Comparison of ENCODE assay signal across 1 cellular context in the genomic region with DNA sequence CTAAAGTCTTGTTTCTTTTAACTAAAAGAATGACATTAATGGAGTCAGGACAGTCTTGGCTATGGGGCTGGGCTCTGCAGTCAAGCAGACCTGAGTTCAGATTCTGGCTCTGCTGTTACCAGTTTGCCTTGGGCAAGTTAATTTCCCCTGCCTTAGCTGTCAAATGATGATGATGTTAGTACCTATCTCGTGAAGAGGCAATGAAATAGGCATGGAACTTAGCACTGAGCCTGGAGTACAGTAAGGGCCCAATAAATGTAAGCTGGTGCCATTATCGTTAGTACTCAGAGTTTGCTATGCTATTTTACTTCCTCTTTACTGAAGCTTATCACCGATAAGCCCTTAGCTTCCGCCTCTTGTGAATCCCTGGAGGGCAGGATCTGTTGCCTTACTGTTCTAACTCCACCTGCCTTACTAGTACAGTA.
TF ChIP-seq lines count a peak whose summit lies in the region.

No MANE protein-coding gene starts in this region.

TF ChIP-seq in K562, 482 proteins besides CTCF, POLR2A, EP300 and RAD21 (continued from another document and continues in another):
- TF ChIP-seq NR2C2 (CRISPR knock-in tag; IDR thresholded peaks at IDR 0.05) = no peak
- TF ChIP-seq NR2C2 (tag; IDR thresholded peaks at IDR 0.05) = 0 out of 2 replicates have a peak, but pooled peaks have one; percentile 30
- TF ChIP-seq BRD4 (IDR thresholded peaks at IDR 0.05) = no peak
- no peak for TF ChIP-seq ZNF347 (CRISPR knock-in tag; IDR thresholded peaks at IDR 0.05; ENCODE audit: low read depth)
- peak; percentile 47 for TF ChIP-seq CCNT2 (IDR thresholded peaks at IDR 0.05; ENCODE audit: borderline replicate concordance, extremely low read depth, insufficient read length, low read depth, low read length)
- no peak for TF ChIP-seq ZC3H4 (CRISPR knock-in tag; IDR thresholded peaks at IDR 0.05; ENCODE audit: borderline replicate concordance)
- no peak for TF ChIP-seq HIVEP1 (CRISPR knock-in tag; IDR thresholded peaks at IDR 0.05)
- TF ChIP-seq, protein P1, sequence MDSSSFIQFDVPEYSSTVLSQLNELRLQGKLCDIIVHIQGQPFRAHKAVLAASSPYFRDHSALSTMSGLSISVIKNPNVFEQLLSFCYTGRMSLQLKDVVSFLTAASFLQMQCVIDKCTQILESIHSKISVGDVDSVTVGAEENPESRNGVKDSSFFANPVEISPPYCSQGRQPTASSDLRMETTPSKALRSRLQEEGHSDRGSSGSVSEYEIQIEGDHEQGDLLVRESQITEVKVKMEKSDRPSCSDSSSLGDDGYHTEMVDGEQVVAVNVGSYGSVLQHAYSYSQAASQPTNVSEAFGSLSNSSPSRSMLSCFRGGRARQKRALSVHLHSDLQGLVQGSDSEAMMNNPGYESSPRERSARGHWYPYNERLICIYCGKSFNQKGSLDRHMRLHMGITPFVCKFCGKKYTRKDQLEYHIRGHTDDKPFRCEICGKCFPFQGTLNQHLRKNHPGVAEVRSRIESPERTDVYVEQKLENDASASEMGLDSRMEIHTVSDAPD (CRISPR knock-in tag; IDR thresholded peaks at IDR 0.05) = no peak
- no peak for TF ChIP-seq GTF2F1 (IDR thresholded peaks at IDR 0.05; ENCODE audit: low read depth, low read length)
- no peak for TF ChIP-seq ZBED1 (IDR thresholded peaks at IDR 0.05)
- TF ChIP-seq PHTF2 (CRISPR knock-in tag; IDR thresholded peaks at IDR 0.05) = peak; percentile 31; the same call in 1 of the 2 replicates
- no peak for TF ChIP-seq NONO (IDR thresholded peaks at IDR 0.05; ENCODE audit: low read depth in 2 of 2, low read length in 1 of 2)
- TF ChIP-seq CBX1 (IDR thresholded peaks at IDR 0.05; ENCODE audit: low read depth) = no peak
- TF ChIP-seq ZC3H8 (IDR thresholded peaks at IDR 0.05) = no peak
- TF ChIP-seq, protein P2, sequence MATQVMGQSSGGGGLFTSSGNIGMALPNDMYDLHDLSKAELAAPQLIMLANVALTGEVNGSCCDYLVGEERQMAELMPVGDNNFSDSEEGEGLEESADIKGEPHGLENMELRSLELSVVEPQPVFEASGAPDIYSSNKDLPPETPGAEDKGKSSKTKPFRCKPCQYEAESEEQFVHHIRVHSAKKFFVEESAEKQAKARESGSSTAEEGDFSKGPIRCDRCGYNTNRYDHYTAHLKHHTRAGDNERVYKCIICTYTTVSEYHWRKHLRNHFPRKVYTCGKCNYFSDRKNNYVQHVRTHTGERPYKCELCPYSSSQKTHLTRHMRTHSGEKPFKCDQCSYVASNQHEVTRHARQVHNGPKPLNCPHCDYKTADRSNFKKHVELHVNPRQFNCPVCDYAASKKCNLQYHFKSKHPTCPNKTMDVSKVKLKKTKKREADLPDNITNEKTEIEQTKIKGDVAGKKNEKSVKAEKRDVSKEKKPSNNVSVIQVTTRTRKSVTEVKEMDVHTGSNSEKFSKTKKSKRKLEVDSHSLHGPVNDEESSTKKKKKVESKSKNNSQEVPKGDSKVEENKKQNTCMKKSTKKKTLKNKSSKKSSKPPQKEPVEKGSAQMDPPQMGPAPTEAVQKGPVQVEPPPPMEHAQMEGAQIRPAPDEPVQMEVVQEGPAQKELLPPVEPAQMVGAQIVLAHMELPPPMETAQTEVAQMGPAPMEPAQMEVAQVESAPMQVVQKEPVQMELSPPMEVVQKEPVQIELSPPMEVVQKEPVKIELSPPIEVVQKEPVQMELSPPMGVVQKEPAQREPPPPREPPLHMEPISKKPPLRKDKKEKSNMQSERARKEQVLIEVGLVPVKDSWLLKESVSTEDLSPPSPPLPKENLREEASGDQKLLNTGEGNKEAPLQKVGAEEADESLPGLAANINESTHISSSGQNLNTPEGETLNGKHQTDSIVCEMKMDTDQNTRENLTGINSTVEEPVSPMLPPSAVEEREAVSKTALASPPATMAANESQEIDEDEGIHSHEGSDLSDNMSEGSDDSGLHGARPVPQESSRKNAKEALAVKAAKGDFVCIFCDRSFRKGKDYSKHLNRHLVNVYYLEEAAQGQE (CRISPR knock-in tag; IDR thresholded peaks at IDR 0.05; ENCODE audit: low read depth) = no peak
- TF ChIP-seq ARNT (IDR thresholded peaks at IDR 0.05) = 0 out of 4 replicates have a peak, but pooled peaks of 1 of the 2 experiments have one; percentile 28
- TF ChIP-seq, protein P3, sequence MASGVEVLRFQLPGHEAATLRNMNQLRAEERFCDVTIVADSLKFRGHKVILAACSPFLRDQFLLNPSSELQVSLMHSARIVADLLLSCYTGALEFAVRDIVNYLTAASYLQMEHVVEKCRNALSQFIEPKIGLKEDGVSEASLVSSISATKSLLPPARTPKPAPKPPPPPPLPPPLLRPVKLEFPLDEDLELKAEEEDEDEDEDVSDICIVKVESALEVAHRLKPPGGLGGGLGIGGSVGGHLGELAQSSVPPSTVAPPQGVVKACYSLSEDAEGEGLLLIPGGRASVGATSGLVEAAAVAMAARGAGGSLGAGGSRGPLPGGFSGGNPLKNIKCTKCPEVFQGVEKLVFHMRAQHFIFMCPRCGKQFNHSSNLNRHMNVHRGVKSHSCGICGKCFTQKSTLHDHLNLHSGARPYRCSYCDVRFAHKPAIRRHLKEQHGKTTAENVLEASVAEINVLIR (CRISPR knock-in tag; IDR thresholded peaks at IDR 0.05) = no peak
- no peak for TF ChIP-seq CBFB (CRISPR knock-in tag; IDR thresholded peaks at IDR 0.05)
- peak; percentile 42; the same call in 1 of the 2 replicates for TF ChIP-seq GATAD2A (IDR thresholded peaks at IDR 0.05)
- TF ChIP-seq, protein P4, sequence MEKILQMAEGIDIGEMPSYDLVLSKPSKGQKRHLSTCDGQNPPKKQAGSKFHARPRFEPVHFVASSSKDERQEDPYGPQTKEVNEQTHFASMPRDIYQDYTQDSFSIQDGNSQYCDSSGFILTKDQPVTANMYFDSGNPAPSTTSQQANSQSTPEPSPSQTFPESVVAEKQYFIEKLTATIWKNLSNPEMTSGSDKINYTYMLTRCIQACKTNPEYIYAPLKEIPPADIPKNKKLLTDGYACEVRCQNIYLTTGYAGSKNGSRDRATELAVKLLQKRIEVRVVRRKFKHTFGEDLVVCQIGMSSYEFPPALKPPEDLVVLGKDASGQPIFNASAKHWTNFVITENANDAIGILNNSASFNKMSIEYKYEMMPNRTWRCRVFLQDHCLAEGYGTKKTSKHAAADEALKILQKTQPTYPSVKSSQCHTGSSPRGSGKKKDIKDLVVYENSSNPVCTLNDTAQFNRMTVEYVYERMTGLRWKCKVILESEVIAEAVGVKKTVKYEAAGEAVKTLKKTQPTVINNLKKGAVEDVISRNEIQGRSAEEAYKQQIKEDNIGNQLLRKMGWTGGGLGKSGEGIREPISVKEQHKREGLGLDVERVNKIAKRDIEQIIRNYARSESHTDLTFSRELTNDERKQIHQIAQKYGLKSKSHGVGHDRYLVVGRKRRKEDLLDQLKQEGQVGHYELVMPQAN (IDR thresholded peaks at IDR 0.05; ENCODE audit: borderline replicate concordance) = no peak
- TF ChIP-seq ZNF589 (CRISPR knock-in tag; IDR thresholded peaks at IDR 0.05; ENCODE audit: low read depth) = no peak
- TF ChIP-seq CBX3 (IDR thresholded peaks at IDR 0.05; ENCODE audit: borderline replicate concordance in 1 of 2, low read length in 2 of 2) = peak in 1 of 2 experiments; percentile 88; a peak in 2 of 3 replicates
- TF ChIP-seq KDM1A (IDR thresholded peaks at IDR 0.05) = peak in 1 of 2 experiments; percentile 24; a peak in 1 of 4 replicates
- TF ChIP-seq ARID1B (IDR thresholded peaks at IDR 0.05) = peak; percentile 91
- TF ChIP-seq MTA1 (IDR thresholded peaks at IDR 0.05; ENCODE audit: borderline replicate concordance) = peak; percentile 42; the same call in 1 of the 2 replicates
- TF ChIP-seq, protein P5, sequence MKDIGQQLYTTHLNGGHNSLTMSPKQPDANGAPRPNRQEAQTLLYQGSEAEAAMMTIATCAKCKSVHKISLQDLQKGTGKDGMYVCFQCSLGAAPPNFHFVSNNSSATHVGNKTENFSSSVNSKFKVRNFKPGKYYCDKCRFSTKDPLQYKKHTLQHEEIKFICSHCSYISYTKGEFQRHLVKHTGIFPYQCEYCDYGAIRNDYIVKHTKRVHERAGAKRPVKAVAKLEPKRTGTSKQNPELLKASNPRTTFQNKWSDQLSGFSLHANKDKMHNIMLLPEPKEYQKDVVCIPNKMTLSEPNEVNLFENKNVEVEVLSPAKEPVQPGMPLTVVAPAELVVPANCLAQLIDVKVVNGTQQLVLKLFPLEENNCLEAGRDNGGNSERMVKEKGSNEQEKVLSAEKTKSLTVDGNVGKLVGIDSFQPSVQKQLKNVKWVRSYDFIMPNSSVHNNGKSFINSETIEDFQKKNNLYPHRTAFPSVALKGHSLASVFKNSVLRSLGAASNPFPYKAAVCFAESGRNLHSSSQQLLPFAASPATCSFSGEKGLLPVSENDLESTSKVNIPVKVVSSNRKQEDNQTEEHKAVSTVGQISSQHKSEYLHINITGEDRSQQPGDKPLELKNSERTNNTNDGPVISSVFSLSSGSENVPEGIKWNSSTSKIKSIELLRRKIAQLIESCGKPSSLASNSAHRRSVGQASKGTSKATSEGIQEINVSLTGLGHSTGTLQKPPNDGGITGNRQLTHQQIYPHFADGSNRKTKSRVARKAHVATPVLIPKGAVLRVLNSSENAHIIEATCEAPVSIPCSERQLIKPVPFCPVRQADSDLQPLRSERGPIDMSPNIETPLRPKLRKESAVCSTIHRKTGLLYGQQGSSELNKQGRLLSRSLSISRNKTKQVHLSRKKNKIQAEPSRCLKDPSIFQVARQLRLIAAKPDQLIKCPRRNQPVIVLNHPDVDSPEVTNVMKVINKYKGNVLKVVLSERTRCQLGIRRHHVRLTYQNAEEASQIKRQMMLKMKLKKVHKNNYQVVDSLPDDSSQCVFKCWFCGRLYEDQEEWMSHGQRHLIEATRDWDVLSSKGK (CRISPR knock-in tag; IDR thresholded peaks at IDR 0.05) = no peak
- TF ChIP-seq FOXK2 (conservative IDR thresholded peaks at IDR 0.05 in 1 of 2, IDR thresholded peaks at IDR 0.05 in 1 of 2; ENCODE audit: low read depth in 2 of 2) = no peak
- no peak for TF ChIP-seq PHB2 (IDR thresholded peaks at IDR 0.05; ENCODE audit: low read depth)
- no peak for TF ChIP-seq CEBPG (CRISPR knock-in tag; IDR thresholded peaks at IDR 0.05)
- no peak for TF ChIP-seq CEBPG (tag; conservative IDR thresholded peaks at IDR 0.05 in 1 of 2, IDR thresholded peaks at IDR 0.05 in 1 of 2)
- TF ChIP-seq SRSF9 (IDR thresholded peaks at IDR 0.05; ENCODE audit: borderline replicate concordance, low read depth, low read length) = no peak
- TF ChIP-seq, protein P6, sequence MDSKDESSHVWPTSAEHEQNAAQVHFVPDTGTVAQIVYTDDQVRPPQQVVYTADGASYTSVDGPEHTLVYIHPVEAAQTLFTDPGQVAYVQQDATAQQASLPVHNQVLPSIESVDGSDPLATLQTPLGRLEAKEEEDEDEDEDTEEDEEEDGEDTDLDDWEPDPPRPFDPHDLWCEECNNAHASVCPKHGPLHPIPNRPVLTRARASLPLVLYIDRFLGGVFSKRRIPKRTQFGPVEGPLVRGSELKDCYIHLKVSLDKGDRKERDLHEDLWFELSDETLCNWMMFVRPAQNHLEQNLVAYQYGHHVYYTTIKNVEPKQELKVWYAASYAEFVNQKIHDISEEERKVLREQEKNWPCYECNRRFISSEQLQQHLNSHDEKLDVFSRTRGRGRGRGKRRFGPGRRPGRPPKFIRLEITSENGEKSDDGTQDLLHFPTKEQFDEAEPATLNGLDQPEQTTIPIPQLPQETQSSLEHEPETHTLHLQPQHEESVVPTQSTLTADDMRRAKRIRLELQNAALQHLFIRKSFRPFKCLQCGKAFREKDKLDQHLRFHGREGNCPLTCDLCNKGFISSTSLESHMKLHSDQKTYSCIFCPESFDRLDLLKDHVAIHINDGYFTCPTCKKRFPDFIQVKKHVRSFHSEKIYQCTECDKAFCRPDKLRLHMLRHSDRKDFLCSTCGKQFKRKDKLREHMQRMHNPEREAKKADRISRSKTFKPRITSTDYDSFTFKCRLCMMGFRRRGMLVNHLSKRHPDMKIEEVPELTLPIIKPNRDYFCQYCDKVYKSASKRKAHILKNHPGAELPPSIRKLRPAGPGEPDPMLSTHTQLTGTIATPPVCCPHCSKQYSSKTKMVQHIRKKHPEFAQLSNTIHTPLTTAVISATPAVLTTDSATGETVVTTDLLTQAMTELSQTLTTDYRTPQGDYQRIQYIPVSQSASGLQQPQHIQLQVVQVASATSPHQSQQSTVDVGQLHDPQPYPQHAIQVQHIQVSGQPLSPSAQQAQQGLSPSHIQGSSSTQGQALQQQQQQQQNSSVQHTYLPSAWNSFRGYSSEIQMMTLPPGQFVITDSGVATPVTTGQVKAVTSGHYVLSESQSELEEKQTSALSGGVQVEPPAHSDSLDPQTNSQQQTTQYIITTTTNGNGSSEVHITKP (IDR thresholded peaks at IDR 0.05; ENCODE audit: partially characterized antibody) = no peak
- TF ChIP-seq HMGN3 (IDR thresholded peaks at IDR 0.05; ENCODE audit: borderline replicate concordance, extremely low read depth, insufficient read length, low read depth, low read length) = no peak
- peak; percentile 79 for TF ChIP-seq SMARCC2 (IDR thresholded peaks at IDR 0.05; ENCODE audit: low read depth)
- TF ChIP-seq KDM5B (IDR thresholded peaks at IDR 0.05; ENCODE audit: insufficient replicate concordance, low read depth, low read length) = no peak
- TF ChIP-seq, protein P7, sequence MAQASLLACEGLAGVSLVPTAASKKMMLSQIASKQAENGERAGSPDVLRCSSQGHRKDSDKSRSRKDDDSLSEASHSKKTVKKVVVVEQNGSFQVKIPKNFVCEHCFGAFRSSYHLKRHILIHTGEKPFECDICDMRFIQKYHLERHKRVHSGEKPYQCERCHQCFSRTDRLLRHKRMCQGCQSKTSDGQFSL (CRISPR knock-in tag; IDR thresholded peaks at IDR 0.05) = no peak
- TF ChIP-seq, protein P7 (tag; IDR thresholded peaks at IDR 0.05) = no peak
- TF ChIP-seq, protein P8, sequence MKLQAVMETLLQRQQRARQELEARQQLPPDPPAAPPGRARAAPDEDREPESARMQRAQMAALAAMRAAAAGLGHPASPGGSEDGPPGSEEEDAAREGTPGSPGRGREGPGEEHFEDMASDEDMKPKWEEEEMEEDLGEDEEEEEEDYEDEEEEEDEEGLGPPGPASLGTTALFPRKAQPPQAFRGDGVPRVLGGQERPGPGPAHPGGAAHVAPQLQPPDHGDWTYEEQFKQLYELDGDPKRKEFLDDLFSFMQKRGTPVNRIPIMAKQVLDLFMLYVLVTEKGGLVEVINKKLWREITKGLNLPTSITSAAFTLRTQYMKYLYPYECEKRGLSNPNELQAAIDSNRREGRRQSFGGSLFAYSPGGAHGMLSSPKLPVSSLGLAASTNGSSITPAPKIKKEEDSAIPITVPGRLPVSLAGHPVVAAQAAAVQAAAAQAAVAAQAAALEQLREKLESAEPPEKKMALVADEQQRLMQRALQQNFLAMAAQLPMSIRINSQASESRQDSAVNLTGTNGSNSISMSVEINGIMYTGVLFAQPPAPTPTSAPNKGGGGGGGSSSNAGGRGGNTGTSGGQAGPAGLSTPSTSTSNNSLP (IDR thresholded peaks at IDR 0.05; ENCODE audit: borderline replicate concordance, low read depth, low read length) = peak; percentile 81; the same call in 1 of the 2 replicates
- no peak for TF ChIP-seq DNMT1 (IDR thresholded peaks at IDR 0.05)
- TF ChIP-seq COPS2 (conservative IDR thresholded peaks at IDR 0.05) = no peak
- no peak for TF ChIP-seq PML (IDR thresholded peaks at IDR 0.05; ENCODE audit: low read length)
- TF ChIP-seq STAT5B (CRISPR knock-in tag; IDR thresholded peaks at IDR 0.05) = no peak
- TF ChIP-seq PHF8 (IDR thresholded peaks at IDR 0.05; ENCODE audit: borderline replicate concordance, low read length) = no peak; the same call in 1 of the 2 replicates
- no peak for TF ChIP-seq PTBP1 (IDR thresholded peaks at IDR 0.05; ENCODE audit: low read depth, low read length)
- TF ChIP-seq RUNX1 (IDR thresholded peaks at IDR 0.05; ENCODE audit: low read depth) = no peak
- TF ChIP-seq NRF1 (conservative IDR thresholded peaks at IDR 0.05 in 1 of 2, IDR thresholded peaks at IDR 0.05 in 1 of 2) = no peak
